In the genomic region with DNA sequence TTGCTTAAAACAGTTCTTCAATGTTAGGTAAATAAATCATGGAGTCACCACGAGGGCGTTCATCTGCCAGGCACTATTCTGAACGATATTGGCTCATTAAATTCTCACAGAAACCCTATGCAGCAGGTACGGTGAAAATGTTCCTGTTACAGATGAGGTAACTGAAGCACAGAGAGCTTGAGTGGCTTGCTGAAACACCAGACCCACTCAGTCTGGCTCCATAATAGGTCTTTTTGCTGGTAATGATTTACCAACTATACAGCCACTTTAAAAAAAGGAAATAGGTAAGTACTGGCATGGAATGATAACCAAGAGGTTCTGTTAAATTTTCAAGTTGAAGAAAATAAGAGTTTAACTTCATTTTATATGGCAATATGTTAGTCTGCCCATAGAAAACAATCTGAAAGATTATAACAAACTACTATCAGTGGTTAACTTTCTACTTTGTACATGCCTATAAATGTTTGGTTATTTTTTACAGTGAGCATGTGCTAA, we compare ENCODE assay signal across 9 cellular contexts. TPM values are rescaled to one million over a fixed set of nuclear protein-coding genes. Genes with fewer than 3 reads are reported as not detected.
DNase-seq lines count a peak whose midpoint lies in the region; ATAC-seq and TF ChIP-seq lines count a peak whose summit lies in the region.
"Had no signal": no experiment of that assay in that cellular context is flagged by ENCODE, and none has a peak within 500 bp of the region (broad histone marks: within the 10 kb centered on the region; RNA-seq: fewer than 3 reads in every experiment).

No MANE protein-coding gene starts in this region.

- H3K36me3 ChIP-seq in adrenal gland (replicated peaks in 1 of 2), result no peaks in the 10 kb centered on the region
- H3K36me3 ChIP-seq in mucosa of rectum (ENCODE audit: control insufficient read depth in 2 of 2, insufficient read depth in 2 of 2, low read length in 2 of 2), result no peaks in the 10 kb centered on the region

- H3K4me3 ChIP-seq in AG10803 (ENCODE audit: low read length), result peak overlapping the region; percentile 64
- H3K4me3 ChIP-seq in adrenal gland, result peak overlapping the region in 2 of 4 donors; percentile 89 to 93
- H3K4me3 ChIP-seq in mucosa of rectum (ENCODE audit: low read length in 2 of 2), result peak overlapping the region; percentile 91 to 94

- H3K27ac ChIP-seq in adrenal gland, result peak overlapping the region; percentile 92 to 100 (median 97)
- H3K27ac ChIP-seq in mucosa of rectum (ENCODE audit: low read depth in 2 of 2, low read length in 2 of 2), result peak overlapping the region; percentile 97 to 99

- peak overlapping the region; percentile 90 to 93 for H3K9ac ChIP-seq in mucosa of rectum (ENCODE audit: low read depth in 1 of 2, low read length in 2 of 2)

- TF ChIP-seq POLR2A in adrenal gland (IDR thresholded peaks at IDR 0.05), result no peak

- WGBS in adrenal gland, 4 donors, result 9 to 13% (median 12%) methylated on average over 4 of the region's 4 CpGs

- intact Hi-C loops in adrenal gland (cut with DNase I), result no loop called here

- ATAC-seq in GM21619 (IDR thresholded peaks at IDR 0.05; ENCODE audit: unreplicated experiment), result peak; percentile 23
- no peak for ATAC-seq in GM18867 (IDR thresholded peaks at IDR 0.05; ENCODE audit: unreplicated experiment)
- no peak for ATAC-seq in GM18909 (IDR thresholded peaks at IDR 0.05; ENCODE audit: poor library complexity, unreplicated experiment)

- DNase-seq in AG10803 (ENCODE audit: low read depth) (no peak), adrenal gland (no peak), middle frontal gyrus (ENCODE audit: extremely low spot score, low spot score) (no peak)
- DNase-seq in stimulated activated CD4-positive, alpha-beta T cell treated with anti-CD3 and anti-CD28 coated beads, Interleukin-2, amount 100 ng/mL, for 24 hours, result no peak
- DNase-seq: NCI-H524 treated with DMSO at 0.1 percent for 48 hours had no signal

- H3K4me1 ChIP-seq in adrenal gland (replicated peaks in 1 of 2) (peaks cover 10 to 37% of the 10 kb centered on the region in 2 donors), mucosa of rectum (ENCODE audit: control insufficient read depth in 2 of 2, insufficient read depth in 2 of 2, low read length in 2 of 2) (peaks cover 21 to 39% of the 10 kb centered on the region in 2 donors)

- H3K27me3 ChIP-seq in adrenal gland (no peaks in the 10 kb centered on the region), mucosa of rectum (ENCODE audit: control insufficient read depth in 2 of 2, insufficient read depth in 2 of 2, low read length in 2 of 2) (no peaks in the 10 kb centered on the region)

- TF ChIP-seq CTCF in AG10803 (conservative IDR thresholded peaks at IDR 0.05; ENCODE audit: low read length) (no peak), adrenal gland (IDR thresholded peaks at IDR 0.05) (no peak)

- H3K9me3 ChIP-seq in adrenal gland (replicated peaks in 1 of 3) (no peaks in the 10 kb centered on the region), mucosa of rectum (ENCODE audit: control insufficient read depth in 2 of 2, low read length in 2 of 2) (no peaks in the 10 kb centered on the region)

RNA-seq across cellular contexts. Expression of a gene that starts 1.3 kb away (rescaled TPM):
- 100 to 1,000 TPM in 5 of 8 donors, 10 to 100 TPM in 3; 51.2 to 133 (median 116) TPM for total RNA-seq in adrenal gland
- polyA plus RNA-seq in adrenal gland, result 100 to 1,000 TPM in 1 of 3 donors, 10 to 100 TPM in 2; 19.9 to 125 (median 24.0) TPM
